Comparison of ENCODE assay signal across 8 cellular contexts in the genomic region with DNA sequence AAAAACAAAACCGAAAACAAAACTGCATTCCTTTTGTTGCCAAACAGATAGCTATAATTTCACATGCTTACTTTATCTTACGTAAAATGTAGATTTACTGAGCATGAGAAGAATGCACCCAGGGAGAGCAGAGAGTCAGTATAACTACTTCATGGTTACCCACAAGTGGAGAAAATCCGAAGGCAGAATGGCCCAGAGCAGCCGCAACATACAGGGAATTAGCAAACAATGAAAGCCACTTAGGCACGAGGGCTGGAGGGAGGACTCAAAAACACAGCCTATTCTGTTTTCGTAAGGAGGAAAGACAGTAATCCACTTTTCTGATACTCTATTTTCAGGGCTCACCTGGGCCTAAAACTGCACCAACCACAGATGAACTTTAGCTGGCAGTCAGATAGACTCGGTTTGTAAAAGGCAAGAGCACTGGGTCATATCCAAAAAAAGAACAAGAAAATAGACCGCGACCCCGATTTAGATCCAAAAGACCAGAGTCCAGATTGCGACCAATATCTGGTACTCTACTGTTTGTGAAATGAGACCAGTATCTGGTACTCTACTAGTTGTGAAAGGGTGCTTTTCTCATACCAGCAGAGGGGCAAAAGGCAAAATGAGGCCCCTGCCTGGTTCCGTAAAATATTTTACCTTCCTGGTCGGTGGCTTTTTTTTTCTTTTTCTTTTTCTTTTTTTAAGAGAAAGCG. TPM values are rescaled to one million over a fixed set of nuclear protein-coding genes. Genes with fewer than 3 reads are reported as not detected.
A peak's percentile ranks its signal among the peaks of the same experiment; 100 is the strongest.
DNase-seq lines count a peak whose midpoint lies in the region; ATAC-seq and TF ChIP-seq lines count a peak whose summit lies in the region.

No MANE protein-coding gene starts in this region.

- 19 to 30% (median 22%) methylated on average over 14 of the region's 14 CpGs for WGBS in psoas muscle, 3 donors

- intact Hi-C loops in psoas muscle (cut with DNase I), result no loop called here

- no peak for ATAC-seq in psoas muscle

- TF ChIP-seq CTCF in GM12875 (IDR thresholded peaks at IDR 0.05; ENCODE audit: borderline replicate concordance, insufficient read depth, low read depth, low read length) (no peak), HEK293 (tag by site-specific recombination; IDR thresholded peaks at IDR 0.05) (no peak), psoas muscle (IDR thresholded peaks at IDR 0.05) (no peak)

- H3K27ac ChIP-seq in HEK293 (ENCODE audit: extremely low read depth, low read depth, low read length) (no peak overlapping the region; the same call in 1 of the 2 replicates), SJSA1 (peak overlapping the region; percentile 97), psoas muscle (peak overlapping the region; percentile 97)

- DNase-seq in SJSA1 (ENCODE audit: low read depth in 1 of 2, low spot score in 2 of 2), result peak in 1 of 2 experiments; percentile 66
- DNase-seq in fibroblast of gingiva (ENCODE audit: low read depth), result peak; percentile 84
- no peak for DNase-seq in psoas muscle
- DNase-seq in NCI-H128 (lab: John Stamatoyannopoulos, UW; ENCODE audit: unreplicated experiment), result no peak
- no peak for DNase-seq in stimulated activated CD4-positive, alpha-beta T cell treated with anti-CD3 and anti-CD28 coated beads, Interleukin-2, amount 100 ng/mL, for 48 hours
- DNase-seq in NCI-H2081 (lab: John Stamatoyannopoulos, UW), result no peak

- H3K36me3 ChIP-seq in HEK293 (ENCODE audit: control insufficient read depth in 2 of 2, insufficient read depth in 1 of 2, low read length in 2 of 2), result no peaks in the 10 kb centered on the region
- peaks cover 21% of the 10 kb centered on the region for H3K36me3 ChIP-seq in SJSA1
- H3K36me3 ChIP-seq in psoas muscle (ENCODE audit: insufficient read depth in 1 of 2, low read depth in 1 of 2), result peaks cover 0 to 3% of the 10 kb centered on the region in 2 donors

- POLR2A ChIA-PET in HEK293 (lab: Yijun Ruan, JAX), result interaction anchor here (1.1 to 2.0 kb wide), 4 partner anchors 7 to 17 kb away, joined by 3 to 11 read pairs (median 5); partner anchors contain the start of gene CFAP58

- no peaks in the 10 kb centered on the region for H3K9me3 ChIP-seq in HEK293 (ENCODE audit: control insufficient read depth, insufficient read depth, low read depth, low read length)
- H3K9me3 ChIP-seq in SJSA1 (replicated peaks), result no peaks in the 10 kb centered on the region
- no peaks in the 10 kb centered on the region for H3K9me3 ChIP-seq in psoas muscle

- H3K27me3 ChIP-seq in SJSA1 (replicated peaks) (no peaks in the 10 kb centered on the region), psoas muscle (ENCODE audit: insufficient read depth in 3 of 3, low read length in 2 of 3) (no peaks in the 10 kb centered on the region)

- peaks cover 19% of the 10 kb centered on the region for H3K4me1 ChIP-seq in HEK293 (ENCODE audit: control insufficient read depth, insufficient read depth, low read length)
- peaks cover 29% of the 10 kb centered on the region for H3K4me1 ChIP-seq in SJSA1 (replicated peaks)
- H3K4me1 ChIP-seq in psoas muscle, result peaks cover 55% of the 10 kb centered on the region

- CTCF ChIA-PET in HEK293 (lab: Yijun Ruan, JAX), result interaction anchor here (0.7 to 2.8 kb wide), 9 partner anchors 10 to 624 kb away, joined by 3 to 13 read pairs (median 5); partner anchors contain the start of gene CFAP58

- peak overlapping the region; percentile 88 for H3K4me3 ChIP-seq in GM12875 (ENCODE audit: low read depth, low read length)
- peak overlapping the region; percentile 84 for H3K4me3 ChIP-seq in HEK293 (ENCODE audit: low read depth, low read length)
- peak overlapping the region; percentile 87 for H3K4me3 ChIP-seq in SJSA1
- H3K4me3 ChIP-seq in psoas muscle, result peak overlapping the region; percentile 89

TF ChIP-seq in HEK293, 187 proteins besides CTCF, POLR2A, EP300 and RAD21 (continues in another document):
- TF ChIP-seq, protein P1, sequence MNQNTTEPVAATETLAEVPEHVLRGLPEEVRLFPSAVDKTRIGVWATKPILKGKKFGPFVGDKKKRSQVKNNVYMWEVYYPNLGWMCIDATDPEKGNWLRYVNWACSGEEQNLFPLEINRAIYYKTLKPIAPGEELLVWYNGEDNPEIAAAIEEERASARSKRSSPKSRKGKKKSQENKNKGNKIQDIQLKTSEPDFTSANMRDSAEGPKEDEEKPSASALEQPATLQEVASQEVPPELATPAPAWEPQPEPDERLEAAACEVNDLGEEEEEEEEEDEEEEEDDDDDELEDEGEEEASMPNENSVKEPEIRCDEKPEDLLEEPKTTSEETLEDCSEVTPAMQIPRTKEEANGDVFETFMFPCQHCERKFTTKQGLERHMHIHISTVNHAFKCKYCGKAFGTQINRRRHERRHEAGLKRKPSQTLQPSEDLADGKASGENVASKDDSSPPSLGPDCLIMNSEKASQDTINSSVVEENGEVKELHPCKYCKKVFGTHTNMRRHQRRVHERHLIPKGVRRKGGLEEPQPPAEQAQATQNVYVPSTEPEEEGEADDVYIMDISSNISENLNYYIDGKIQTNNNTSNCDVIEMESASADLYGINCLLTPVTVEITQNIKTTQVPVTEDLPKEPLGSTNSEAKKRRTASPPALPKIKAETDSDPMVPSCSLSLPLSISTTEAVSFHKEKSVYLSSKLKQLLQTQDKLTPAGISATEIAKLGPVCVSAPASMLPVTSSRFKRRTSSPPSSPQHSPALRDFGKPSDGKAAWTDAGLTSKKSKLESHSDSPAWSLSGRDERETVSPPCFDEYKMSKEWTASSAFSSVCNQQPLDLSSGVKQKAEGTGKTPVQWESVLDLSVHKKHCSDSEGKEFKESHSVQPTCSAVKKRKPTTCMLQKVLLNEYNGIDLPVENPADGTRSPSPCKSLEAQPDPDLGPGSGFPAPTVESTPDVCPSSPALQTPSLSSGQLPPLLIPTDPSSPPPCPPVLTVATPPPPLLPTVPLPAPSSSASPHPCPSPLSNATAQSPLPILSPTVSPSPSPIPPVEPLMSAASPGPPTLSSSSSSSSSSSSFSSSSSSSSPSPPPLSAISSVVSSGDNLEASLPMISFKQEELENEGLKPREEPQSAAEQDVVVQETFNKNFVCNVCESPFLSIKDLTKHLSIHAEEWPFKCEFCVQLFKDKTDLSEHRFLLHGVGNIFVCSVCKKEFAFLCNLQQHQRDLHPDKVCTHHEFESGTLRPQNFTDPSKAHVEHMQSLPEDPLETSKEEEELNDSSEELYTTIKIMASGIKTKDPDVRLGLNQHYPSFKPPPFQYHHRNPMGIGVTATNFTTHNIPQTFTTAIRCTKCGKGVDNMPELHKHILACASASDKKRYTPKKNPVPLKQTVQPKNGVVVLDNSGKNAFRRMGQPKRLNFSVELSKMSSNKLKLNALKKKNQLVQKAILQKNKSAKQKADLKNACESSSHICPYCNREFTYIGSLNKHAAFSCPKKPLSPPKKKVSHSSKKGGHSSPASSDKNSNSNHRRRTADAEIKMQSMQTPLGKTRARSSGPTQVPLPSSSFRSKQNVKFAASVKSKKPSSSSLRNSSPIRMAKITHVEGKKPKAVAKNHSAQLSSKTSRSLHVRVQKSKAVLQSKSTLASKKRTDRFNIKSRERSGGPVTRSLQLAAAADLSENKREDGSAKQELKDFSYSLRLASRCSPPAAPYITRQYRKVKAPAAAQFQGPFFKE (tag by site-specific recombination; IDR thresholded peaks at IDR 0.05; ENCODE audit: borderline replicate concordance), result no peak
- TF ChIP-seq ZNF654 (tag by site-specific recombination; IDR thresholded peaks at IDR 0.05; ENCODE audit: low read depth) (no peak), HOXC10 (CRISPR knock-in tag; IDR thresholded peaks at IDR 0.05) (no peak), SCRT2 (tag by site-specific recombination; IDR thresholded peaks at IDR 0.05) (0 out of 2 replicates have a peak, but pooled peaks have one; percentile 15), ZNF580 (tag by site-specific recombination; IDR thresholded peaks at IDR 0.05) (no peak), ZNF341 (tag by site-specific recombination; IDR thresholded peaks at IDR 0.05; ENCODE audit: low read depth) (no peak), ZNF2 (tag by site-specific recombination; IDR thresholded peaks at IDR 0.05) (no peak), ZNF747 (tag by site-specific recombination; IDR thresholded peaks at IDR 0.05) (no peak), ZFP3 (tag by site-specific recombination; IDR thresholded peaks at IDR 0.05; ENCODE audit: low read depth) (no peak), GLI4 (tag by site-specific recombination; IDR thresholded peaks at IDR 0.05) (no peak)
- TF ChIP-seq, protein P2, sequence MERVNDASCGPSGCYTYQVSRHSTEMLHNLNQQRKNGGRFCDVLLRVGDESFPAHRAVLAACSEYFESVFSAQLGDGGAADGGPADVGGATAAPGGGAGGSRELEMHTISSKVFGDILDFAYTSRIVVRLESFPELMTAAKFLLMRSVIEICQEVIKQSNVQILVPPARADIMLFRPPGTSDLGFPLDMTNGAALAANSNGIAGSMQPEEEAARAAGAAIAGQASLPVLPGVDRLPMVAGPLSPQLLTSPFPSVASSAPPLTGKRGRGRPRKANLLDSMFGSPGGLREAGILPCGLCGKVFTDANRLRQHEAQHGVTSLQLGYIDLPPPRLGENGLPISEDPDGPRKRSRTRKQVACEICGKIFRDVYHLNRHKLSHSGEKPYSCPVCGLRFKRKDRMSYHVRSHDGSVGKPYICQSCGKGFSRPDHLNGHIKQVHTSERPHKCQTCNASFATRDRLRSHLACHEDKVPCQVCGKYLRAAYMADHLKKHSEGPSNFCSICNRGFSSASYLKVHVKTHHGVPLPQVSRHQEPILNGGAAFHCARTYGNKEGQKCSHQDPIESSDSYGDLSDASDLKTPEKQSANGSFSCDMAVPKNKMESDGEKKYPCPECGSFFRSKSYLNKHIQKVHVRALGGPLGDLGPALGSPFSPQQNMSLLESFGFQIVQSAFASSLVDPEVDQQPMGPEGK (tag by site-specific recombination; IDR thresholded peaks at IDR 0.05), result no peak

RNA-seq across cellular contexts. Expression of gene ITPRIP, which starts 1.3 kb away (rescaled TPM):
- total RNA-seq in SJSA1 (2014; rRNA removed; shearing (Covaris generic)), result 3.8 and 4.2 TPM in 2 replicates
- 10 to 100 TPM in 1 of 4 donors, 1 to 10 TPM in 3; 7.2 to 25.6 (median 8.6) TPM for total RNA-seq in psoas muscle
- polyA plus RNA-seq in psoas muscle, result 100 to 1,000 TPM in 1 of 3 donors, 10 to 100 TPM in 1, 1 to 10 TPM in 1; 6.2 to 118 (median 12.3) TPM

RNA-seq across cellular contexts. Expression of gene CFAP58, which starts 16.7 kb away (rescaled TPM):
- 0.34 and 1.5 TPM in 2 replicates for total RNA-seq in SJSA1 (2014; rRNA removed; shearing (Covaris generic))
- total RNA-seq in psoas muscle, result under 1 TPM; 0.21 to 0.74 (median 0.56) TPM
- polyA plus RNA-seq in psoas muscle, result 1 to 10 TPM in 1 of 3 donors, under 1 TPM in 2; 0.04 to 1.4 (median 0.07) TPM
